ENCODE assay signal across 1 cellular context in genomic region chr2:202588647-202589581, GRCh38.
TF ChIP-seq lines count a peak whose summit lies in the region.

No MANE protein-coding gene starts in this region.

TF ChIP-seq in HepG2, 621 proteins besides CTCF, POLR2A, EP300 and RAD21 (continued from another document and continues in another):
- no peak for TF ChIP-seq ZNF275 (CRISPR knock-in tag; IDR thresholded peaks at IDR 0.05; ENCODE audit: borderline replicate concordance)
- peak; percentile 71; the same call in 1 of the 2 replicates for TF ChIP-seq ARID4A (CRISPR knock-in tag; IDR thresholded peaks at IDR 0.05; ENCODE audit: borderline replicate concordance)
- TF ChIP-seq NKX3-1 (CRISPR knock-in tag; IDR thresholded peaks at IDR 0.05) = no peak
- TF ChIP-seq ZNF776 (CRISPR knock-in tag; IDR thresholded peaks at IDR 0.05) = no peak
- no peak for TF ChIP-seq HOXD1 (CRISPR knock-in tag; IDR thresholded peaks at IDR 0.05)
- no peak for TF ChIP-seq ZNF766 (CRISPR knock-in tag; IDR thresholded peaks at IDR 0.05; ENCODE audit: borderline replicate concordance)
- 0 out of 2 replicates have a peak, but pooled peaks have one; percentile 47 for TF ChIP-seq CBFB (CRISPR knock-in tag; IDR thresholded peaks at IDR 0.05)
- TF ChIP-seq ATF5 (CRISPR knock-in tag; IDR thresholded peaks at IDR 0.05; ENCODE audit: low read depth) = no peak
- 0 out of 2 replicates have a peak, but pooled peaks have one; percentile 33 for TF ChIP-seq NR2C2 (CRISPR knock-in tag; IDR thresholded peaks at IDR 0.05; ENCODE audit: borderline replicate concordance)
- peak; percentile 75; the same call in 1 of the 2 replicates for TF ChIP-seq ZNF556 (CRISPR knock-in tag; IDR thresholded peaks at IDR 0.05; ENCODE audit: borderline replicate concordance)
- TF ChIP-seq ZNF660 (CRISPR knock-in tag; IDR thresholded peaks at IDR 0.05; ENCODE audit: borderline replicate concordance, low read depth) = no peak
- TF ChIP-seq SSRP1 (CRISPR knock-in tag; IDR thresholded peaks at IDR 0.05) = peak; percentile 96
- no peak for TF ChIP-seq PRDM15 (CRISPR knock-in tag; IDR thresholded peaks at IDR 0.05)
- TF ChIP-seq SKIL (CRISPR knock-in tag; IDR thresholded peaks at IDR 0.05; ENCODE audit: borderline replicate concordance) = no peak
- no peak for TF ChIP-seq ZNF343 (CRISPR knock-in tag; IDR thresholded peaks at IDR 0.05)
- peak; percentile 97 for TF ChIP-seq XRCC5 (optimal IDR thresholded peaks at IDR 0.05; ENCODE audit: low read length)
- peak; percentile 86 for TF ChIP-seq ZNF407 (CRISPR knock-in tag; IDR thresholded peaks at IDR 0.05; ENCODE audit: not compliant biosample characterization)
- no peak for TF ChIP-seq ZSCAN22 (CRISPR knock-in tag; IDR thresholded peaks at IDR 0.05)
- no peak for TF ChIP-seq NFE2 (CRISPR knock-in tag; IDR thresholded peaks at IDR 0.05)
- 0 out of 2 replicates have a peak, but pooled peaks have one; percentile 47 for TF ChIP-seq ZNF296 (CRISPR knock-in tag; conservative IDR thresholded peaks at IDR 0.05)
- no peak for TF ChIP-seq ZBTB8A (CRISPR knock-in tag; IDR thresholded peaks at IDR 0.05; ENCODE audit: borderline replicate concordance, low read depth)
- peak; percentile 64; the same call in 1 of the 2 replicates for TF ChIP-seq ZGPAT (CRISPR knock-in tag; IDR thresholded peaks at IDR 0.05)
- TF ChIP-seq ZNF17 (CRISPR knock-in tag; IDR thresholded peaks at IDR 0.05) = no peak
- 0 out of 2 replicates have a peak, but pooled peaks have one; percentile 46 for TF ChIP-seq MLX (CRISPR knock-in tag; IDR thresholded peaks at IDR 0.05)
- TF ChIP-seq MYC (CRISPR knock-in tag; IDR thresholded peaks at IDR 0.05; ENCODE audit: borderline replicate concordance) = peak; percentile 49; the same call in 1 of the 2 replicates
- no peak for TF ChIP-seq DMTF1 (CRISPR knock-in tag; IDR thresholded peaks at IDR 0.05)
- no peak for TF ChIP-seq ZNF367 (CRISPR knock-in tag; IDR thresholded peaks at IDR 0.05; ENCODE audit: borderline replicate concordance)
- no peak for TF ChIP-seq ZNF253 (CRISPR knock-in tag; IDR thresholded peaks at IDR 0.05; ENCODE audit: borderline replicate concordance)
